Comparison of ENCODE assay signal across 1 cellular context in genomic region chr11:72700026-72700610, GRCh38.
TF ChIP-seq lines count a peak whose summit lies in the region.

No MANE protein-coding gene starts in this region.

TF ChIP-seq in WTC11, 78 proteins besides CTCF, POLR2A, EP300 and RAD21 (continued from another document):
- TF ChIP-seq USF2 (CRISPR knock-in tag; IDR thresholded peaks at IDR 0.05) (no peak), NFYB (CRISPR knock-in tag; conservative IDR thresholded peaks at IDR 0.05; ENCODE audit: low read depth) (no peak), ZNF532 (CRISPR knock-in tag; IDR thresholded peaks at IDR 0.05; ENCODE audit: borderline replicate concordance) (no peak), NFE2L1 (CRISPR knock-in tag; IDR thresholded peaks at IDR 0.05) (no peak), ATF6 (CRISPR knock-in tag; IDR thresholded peaks at IDR 0.05) (no peak), ZNF416 (CRISPR knock-in tag; IDR thresholded peaks at IDR 0.05) (no peak)
- TF ChIP-seq, protein P1, sequence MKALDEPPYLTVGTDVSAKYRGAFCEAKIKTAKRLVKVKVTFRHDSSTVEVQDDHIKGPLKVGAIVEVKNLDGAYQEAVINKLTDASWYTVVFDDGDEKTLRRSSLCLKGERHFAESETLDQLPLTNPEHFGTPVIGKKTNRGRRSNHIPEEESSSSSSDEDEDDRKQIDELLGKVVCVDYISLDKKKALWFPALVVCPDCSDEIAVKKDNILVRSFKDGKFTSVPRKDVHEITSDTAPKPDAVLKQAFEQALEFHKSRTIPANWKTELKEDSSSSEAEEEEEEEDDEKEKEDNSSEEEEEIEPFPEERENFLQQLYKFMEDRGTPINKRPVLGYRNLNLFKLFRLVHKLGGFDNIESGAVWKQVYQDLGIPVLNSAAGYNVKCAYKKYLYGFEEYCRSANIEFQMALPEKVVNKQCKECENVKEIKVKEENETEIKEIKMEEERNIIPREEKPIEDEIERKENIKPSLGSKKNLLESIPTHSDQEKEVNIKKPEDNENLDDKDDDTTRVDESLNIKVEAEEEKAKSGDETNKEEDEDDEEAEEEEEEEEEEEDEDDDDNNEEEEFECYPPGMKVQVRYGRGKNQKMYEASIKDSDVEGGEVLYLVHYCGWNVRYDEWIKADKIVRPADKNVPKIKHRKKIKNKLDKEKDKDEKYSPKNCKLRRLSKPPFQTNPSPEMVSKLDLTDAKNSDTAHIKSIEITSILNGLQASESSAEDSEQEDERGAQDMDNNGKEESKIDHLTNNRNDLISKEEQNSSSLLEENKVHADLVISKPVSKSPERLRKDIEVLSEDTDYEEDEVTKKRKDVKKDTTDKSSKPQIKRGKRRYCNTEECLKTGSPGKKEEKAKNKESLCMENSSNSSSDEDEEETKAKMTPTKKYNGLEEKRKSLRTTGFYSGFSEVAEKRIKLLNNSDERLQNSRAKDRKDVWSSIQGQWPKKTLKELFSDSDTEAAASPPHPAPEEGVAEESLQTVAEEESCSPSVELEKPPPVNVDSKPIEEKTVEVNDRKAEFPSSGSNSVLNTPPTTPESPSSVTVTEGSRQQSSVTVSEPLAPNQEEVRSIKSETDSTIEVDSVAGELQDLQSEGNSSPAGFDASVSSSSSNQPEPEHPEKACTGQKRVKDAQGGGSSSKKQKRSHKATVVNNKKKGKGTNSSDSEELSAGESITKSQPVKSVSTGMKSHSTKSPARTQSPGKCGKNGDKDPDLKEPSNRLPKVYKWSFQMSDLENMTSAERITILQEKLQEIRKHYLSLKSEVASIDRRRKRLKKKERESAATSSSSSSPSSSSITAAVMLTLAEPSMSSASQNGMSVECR (CRISPR knock-in tag; IDR thresholded peaks at IDR 0.05; ENCODE audit: borderline replicate concordance), result no peak
- TF ChIP-seq, protein P2, sequence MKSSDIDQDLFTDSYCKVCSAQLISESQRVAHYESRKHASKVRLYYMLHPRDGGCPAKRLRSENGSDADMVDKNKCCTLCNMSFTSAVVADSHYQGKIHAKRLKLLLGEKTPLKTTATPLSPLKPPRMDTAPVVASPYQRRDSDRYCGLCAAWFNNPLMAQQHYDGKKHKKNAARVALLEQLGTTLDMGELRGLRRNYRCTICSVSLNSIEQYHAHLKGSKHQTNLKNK (CRISPR knock-in tag; IDR thresholded peaks at IDR 0.05), result no peak
TF ChIP-seq in WTC11: peak in this region for 0.
